17 cellular contexts compared by ENCODE assay signal in the genomic region with DNA sequence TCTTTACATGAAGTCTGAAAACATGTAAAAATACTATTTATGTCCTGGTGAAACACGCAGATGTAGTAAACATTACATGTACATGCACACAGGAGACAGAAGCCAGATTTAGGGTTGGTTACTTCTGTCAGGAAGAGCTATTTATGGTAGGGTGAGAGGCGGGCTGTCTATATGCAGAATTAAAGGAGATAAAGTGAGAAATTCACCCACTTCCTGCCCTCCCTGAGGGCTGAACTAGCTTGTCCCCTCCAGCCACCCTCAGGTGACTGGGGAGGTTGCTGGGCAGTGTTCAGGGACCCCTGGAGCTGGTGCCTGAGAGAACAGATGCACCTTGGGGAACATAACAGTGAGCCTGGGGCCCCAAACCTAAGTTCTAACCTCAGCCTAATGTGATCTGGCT. TPM values are rescaled to one million over a fixed set of nuclear protein-coding genes. Genes with fewer than 3 reads are reported as not detected.
DNase-seq lines count a peak whose midpoint lies in the region; ATAC-seq and TF ChIP-seq lines count a peak whose summit lies in the region.
"Had no signal": no experiment of that assay in that cellular context is flagged by ENCODE, and none has a peak within 500 bp of the region (broad histone marks: within the 10 kb centered on the region; RNA-seq: fewer than 3 reads in every experiment).

No MANE protein-coding gene starts in this region.

- intact Hi-C loops in psoas muscle (cut with DNase I), result no loop called here

- no peaks in the 10 kb centered on the region for H3K27me3 ChIP-seq in effector memory CD4-positive, alpha-beta T cell (replicated peaks; ENCODE audit: control insufficient read depth, insufficient read depth, low read length, poor library complexity, severe bottlenecking)
- H3K27me3 ChIP-seq in psoas muscle (ENCODE audit: insufficient read depth in 3 of 3, low read length in 2 of 3), result no peaks in the 10 kb centered on the region
- H3K27me3 ChIP-seq: dorsolateral prefrontal cortex, tibial artery had no signal

- TF ChIP-seq CTCF in psoas muscle (IDR thresholded peaks at IDR 0.05), result no peak

- no peaks in the 10 kb centered on the region for H3K9me3 ChIP-seq in effector memory CD4-positive, alpha-beta T cell (ENCODE audit: control insufficient read depth, low read length)
- H3K9me3 ChIP-seq in psoas muscle, result no peaks in the 10 kb centered on the region
- H3K9me3 ChIP-seq: tibial artery had no signal

- H3K27ac ChIP-seq in effector memory CD4-positive, alpha-beta T cell (ENCODE audit: insufficient read depth, low read length, poor library complexity, severe bottlenecking), result peak overlapping the region; percentile 44
- H3K27ac ChIP-seq in psoas muscle, result no peak overlapping the region
- H3K27ac ChIP-seq: tibial artery had no signal

- WGBS in psoas muscle, 3 donors, result 67 to 81% (median 69%) methylated on average over 2 of the region's 2 CpGs

- H3K27me3 Mint-ChIP-seq in activated T-cell treated with anti-CD3 and anti-CD28 coated beads, Interleukin-2, amount 50 U/mL, for 4 hours (ENCODE audit: low read depth), result no peaks in the 10 kb centered on the region

- ATAC-seq in activated T-cell treated with anti-CD3 and anti-CD28 coated beads, Interleukin-2, amount 50 U/mL, for 4 hours, result peak; percentile 6 to 44
- ATAC-seq in psoas muscle, result no peak
- ATAC-seq: left lobe of liver, WTC11 had no signal

- no peaks in the 10 kb centered on the region for H3K9me3 Mint-ChIP-seq in activated T-cell treated with anti-CD3 and anti-CD28 coated beads, Interleukin-2, amount 50 U/mL, for 4 hours
- H3K9me3 Mint-ChIP-seq: activated T-helper 1 cell treated with anti-CD3 and anti-CD28 coated beads, Interleukin-12 subunit alpha, Interleukin-12 subunit beta, Interleukin-2, Interleukin-4 antibody, amounts not matched to agents 30 ng/mL and 10 ng/mL and 1 ng/mL, durations not matched to agents 14 hours and 24 hours and 36 hours; IgD-negative memory B cell; WTC11 had no signal

- H3K36me3 ChIP-seq in effector memory CD4-positive, alpha-beta T cell (ENCODE audit: control insufficient read depth, insufficient read depth, low read length), result peaks cover 4% of the 10 kb centered on the region
- H3K36me3 ChIP-seq in psoas muscle (ENCODE audit: insufficient read depth in 1 of 2, low read depth in 1 of 2), result no peaks in the 10 kb centered on the region
- H3K36me3 ChIP-seq: tibial artery had no signal

- no peaks in the 10 kb centered on the region for H3K36me3 Mint-ChIP-seq in activated T-cell treated with anti-CD3 and anti-CD28 coated beads, Interleukin-2, amount 50 U/mL, for 4 hours (ENCODE audit: insufficient read depth)
- H3K36me3 Mint-ChIP-seq: IgD-negative memory B cell, WTC11 had no signal

- no peak for DNase-seq in activated T-cell treated with anti-CD3 and anti-CD28 coated beads, Interleukin-2, amount 50 U/mL, for 4 hours
- DNase-seq in activated T-cell treated with anti-CD3 and anti-CD28 coated beads, Interleukin-2, amount 50 U/mL, for 1 hour, result no peak
- DNase-seq in Jurkat, Clone E6-1 (ENCODE audit: low read depth, low spot score), result peak; percentile 55
- DNase-seq in effector memory CD4-positive, alpha-beta T cell, result no peak
- DNase-seq in psoas muscle (no peak), NCI-H1694 (lab: John Stamatoyannopoulos, UW) (no peak), SW480 (ENCODE audit: low spot score) (no peak), GOT3 (lab: John Stamatoyannopoulos, UW) (no peak)
- DNase-seq: HFFc6, NCI-H1105 treated with DMSO at 0.1 percent for 48 hours, NCI-H446, tibial artery had no signal

- peaks cover 47% of the 10 kb centered on the region for H3K4me1 Mint-ChIP-seq in activated T-cell treated with anti-CD3 and anti-CD28 coated beads, Interleukin-2, amount 50 U/mL, for 4 hours (ENCODE audit: low read depth)

- peak overlapping the region; percentile 50 for H3K4me3 ChIP-seq in Jurkat, Clone E6-1 (ENCODE audit: low read length)
- H3K4me3 ChIP-seq in effector memory CD4-positive, alpha-beta T cell (ENCODE audit: insufficient read depth, low read depth, low read length, poor library complexity, severe bottlenecking), result peak overlapping the region; percentile 55
- H3K4me3 ChIP-seq in psoas muscle, result peak overlapping the region; percentile 4
- H3K4me3 ChIP-seq: tibial artery had no signal

- peak overlapping the region; percentile 54 for H3K4me3 Mint-ChIP-seq in activated T-cell treated with anti-CD3 and anti-CD28 coated beads, Interleukin-2, amount 50 U/mL, for 4 hours
- H3K4me3 Mint-ChIP-seq: activated T-helper 1 cell treated with anti-CD3 and anti-CD28 coated beads, Interleukin-12 subunit alpha, Interleukin-12 subunit beta, Interleukin-2, Interleukin-4 antibody, amounts not matched to agents 30 ng/mL and 10 ng/mL and 1 ng/mL, durations not matched to agents 14 hours and 24 hours and 36 hours; HFFc6; WTC11 had no signal

- peaks cover 39% of the 10 kb centered on the region for H3K4me1 ChIP-seq in effector memory CD4-positive, alpha-beta T cell (ENCODE audit: control insufficient read depth, insufficient read depth, low read length, poor library complexity, severe bottlenecking)
- H3K4me1 ChIP-seq in psoas muscle, result no peaks in the 10 kb centered on the region
- H3K4me1 ChIP-seq: tibial artery had no signal

RNA-seq across cellular contexts. Expression of gene PI16, which starts 1.1 kb away (rescaled TPM):
- not detected for total RNA-seq in activated T-cell treated with anti-CD3 and anti-CD28 coated beads, Interleukin-2, amount 50 U/mL, for 4 hours
- 20.2 TPM for polyA plus RNA-seq in Jurkat, Clone E6-1 (2012; ENCODE audit: insufficient read depth, insufficient read length)
- total RNA-seq in psoas muscle, result 10 to 100 TPM in 1 of 4 donors, 1 to 10 TPM in 3; 3.1 to 49.1 (median 3.6) TPM
- 1 to 10 TPM; 1.2 to 3.1 (median 1.6) TPM for polyA plus RNA-seq in psoas muscle
- total RNA-seq: activated T-helper 1 cell treated with anti-CD3 and anti-CD28 coated beads, Interleukin-12 subunit alpha, Interleukin-12 subunit beta, Interleukin-2, Interleukin-4 antibody, amounts not matched to agents 30 ng/mL and 10 ng/mL and 1 ng/mL, durations not matched to agents 14 hours and 24 hours and 36 hours; HFFc6; left lobe of liver had no signal

RNA-seq across cellular contexts. Expression of gene MTCH1, which starts 30.3 kb away (rescaled TPM):
- total RNA-seq in activated T-cell treated with anti-CD3 and anti-CD28 coated beads, Interleukin-2, amount 50 U/mL, for 4 hours, result 100 to 1,000 TPM; 100 to 104 (median 104) TPM
- 112 TPM for polyA plus RNA-seq in Jurkat, Clone E6-1 (2012; ENCODE audit: insufficient read depth, insufficient read length)
- 10 to 100 TPM; 74.6 to 89.2 (median 85.4) TPM for total RNA-seq in psoas muscle
- 100 to 1,000 TPM; 110 to 230 (median 145) TPM for polyA plus RNA-seq in psoas muscle

RNA-seq across cellular contexts. Expression of gene FGD2, which starts 49.8 kb away (rescaled TPM):
- total RNA-seq in activated T-cell treated with anti-CD3 and anti-CD28 coated beads, Interleukin-2, amount 50 U/mL, for 4 hours, result 1 to 10 TPM in 2 of 3 donors, under 1 TPM in 1; 0.87 to 1.5 (median 1.1) TPM
- not detected for polyA plus RNA-seq in Jurkat, Clone E6-1 (2012; ENCODE audit: insufficient read depth, insufficient read length)
- total RNA-seq in psoas muscle, result 1 to 10 TPM; 1.7 to 4.2 (median 3.1) TPM
- 1 to 10 TPM in 1 of 3 donors, under 1 TPM in 2; 0.75 to 1.5 (median 0.92) TPM for polyA plus RNA-seq in psoas muscle
- total RNA-seq: HFFc6 had no signal

Comparison
In these comparisons a context has a peak if more than half of its experiments do, and no peak if none do; other contexts are left out.
1. ATAC-seq: peak in activated T-cell treated with anti-CD3 and anti-CD28 coated beads, Interleukin-2, amount 50 U/mL, for 4 hours (2 of 2); none in psoas muscle (0 of 4).
2. H3K4me3 ChIP-seq: peak in every context shown above with its lines; median percentile 55 in effector memory CD4-positive, alpha-beta T cell; 50 in Jurkat, Clone E6-1; 4 in psoas muscle.